ENCODE assay signal across 34 cellular contexts in genomic region chr4:25839687-25840086, GRCh38.
"Had no signal": no experiment of that assay in that cellular context is flagged by ENCODE, and none has a peak within 500 bp of the region (broad histone marks: within the 10 kb centered on the region; RNA-seq: fewer than 3 reads in every experiment).

No MANE protein-coding gene starts in this region.

- H3K9me3 Mint-ChIP-seq: activated CD4-positive, alpha-beta T cell treated with anti-CD3 and anti-CD28 coated beads, Interleukin-2, amount 10 ng/mL, durations not matched to agents 24 days and 14 days; activated CD8-positive, alpha-beta T cell treated with anti-CD3 and anti-CD28 coated beads for 36 hours; activated naive CD8-positive, alpha-beta T cell treated with anti-CD3 and anti-CD28 coated beads, Interleukin-2, amount 10 ng/mL, durations not matched to agents 7 days and 5 days; activated T-cell treated with anti-CD3 and anti-CD28 coated beads, Interleukin-2, amount 50 U/mL, for 72 hours; activated T-helper 17 cell treated with anti-CD3 and anti-CD28 coated beads, Interleukin-2, amount 50 U/mL, for 72 hours; T-cell had no signal

- H3K27ac ChIP-seq: brain microvascular endothelial cell, PC-9, RWPE1, WERI-Rb-1 had no signal

- H2AFZ ChIP-seq: PC-9 had no signal

- H3K4me2 ChIP-seq: PC-9 had no signal

- H3K4me3 ChIP-seq: PC-9 had no signal

- H3K27me3 ChIP-seq: brain microvascular endothelial cell had no signal

- FAIRE-seq: RCC 7860 had no signal

- DNase-seq: activated CD4-positive, alpha-beta T cell treated with anti-CD3 and anti-CD28 coated beads, Interleukin-2, amount 10 ng/mL, durations not matched to agents 24 days and 14 days; activated CD4-positive, alpha-beta T cell treated with anti-CD3 and anti-CD28 coated beads, Interleukin-2, amount 50 U/mL, for 4 hours; activated CD8-positive, alpha-beta T cell treated with anti-CD3 and anti-CD28 coated beads for 36 hours; activated effector memory CD4-positive, alpha-beta T cell treated with anti-CD3 and anti-CD28 coated beads, Interleukin-2, amount 50 U/mL, for 16 hours; activated naive CD4-positive, alpha-beta T cell; activated naive CD4-positive, alpha-beta T cell treated with anti-CD3 and anti-CD28 coated beads, Interleukin-2, amount 50 U/mL, for 16 hours; activated naive CD8-positive, alpha-beta T cell treated with anti-CD3 and anti-CD28 coated beads, Interleukin-2, amount 10 ng/mL, durations not matched to agents 7 days and 5 days; activated T-cell treated with anti-CD3 and anti-CD28 coated beads, Interleukin-2, amount 50 U/mL, for 1 hour; activated T-cell treated with anti-CD3 and anti-CD28 coated beads, Interleukin-2, amount 50 U/mL, for 72 hours; brain microvascular endothelial cell; central memory CD4-positive, alpha-beta T cell; KG1; NCI-H1092 treated with DMSO at 0.1 percent for 48 hours; NCI-H1417; NCI-H146; NCI-H187; NCI-H2029 treated with DMSO at 0.1 percent for 48 hours; NCI-H2107; NCI-H2171; NCI-H510A; NCI-H526; NCI-H748 treated with DMSO at 0.1 percent for 48 hours; NK-92 treated with Interleukin-12 subunit alpha and Interleukin-12 subunit beta, amount 100 ng/mL, for 24 hours; PC-9; SIG-M5; T-cell; T-helper 2 cell; T-helper 9 cell; WERI-Rb-1 had no signal

- ATAC-seq: activated CD8-positive, alpha-beta T cell treated with anti-CD3 and anti-CD28 coated beads for 36 hours; activated T-cell treated with anti-CD3 and anti-CD28 coated beads, Interleukin-2, amount 50 U/mL, for 72 hours; activated T-helper 17 cell treated with anti-CD3 and anti-CD28 coated beads, Interleukin-2, amount 50 U/mL, for 72 hours; Right ventricle myocardium inferior; SK-N-SH treated with all-trans-retinoic acid at 6 μM for 48 hours; T-cell had no signal

- H3K27ac Mint-ChIP-seq: activated CD4-positive, alpha-beta T cell treated with anti-CD3 and anti-CD28 coated beads, Interleukin-2, amount 10 ng/mL, durations not matched to agents 24 days and 14 days; activated CD8-positive, alpha-beta T cell treated with anti-CD3 and anti-CD28 coated beads for 36 hours; activated naive CD8-positive, alpha-beta T cell treated with anti-CD3 and anti-CD28 coated beads, Interleukin-2, amount 10 ng/mL, durations not matched to agents 7 days and 5 days; activated T-cell treated with anti-CD3 and anti-CD28 coated beads, Interleukin-2, amount 50 U/mL, for 72 hours; activated T-helper 17 cell treated with anti-CD3 and anti-CD28 coated beads, Interleukin-2, amount 50 U/mL, for 72 hours; T-cell had no signal

- H3K4me3 Mint-ChIP-seq: activated CD4-positive, alpha-beta T cell treated with anti-CD3 and anti-CD28 coated beads, Interleukin-2, amount 10 ng/mL, durations not matched to agents 24 days and 14 days; activated CD8-positive, alpha-beta T cell treated with anti-CD3 and anti-CD28 coated beads for 36 hours; activated naive CD8-positive, alpha-beta T cell treated with anti-CD3 and anti-CD28 coated beads, Interleukin-2, amount 10 ng/mL, durations not matched to agents 7 days and 5 days; activated T-cell treated with anti-CD3 and anti-CD28 coated beads, Interleukin-2, amount 50 U/mL, for 72 hours; activated T-helper 17 cell treated with anti-CD3 and anti-CD28 coated beads, Interleukin-2, amount 50 U/mL, for 72 hours; T-cell had no signal

- H3K27me3 Mint-ChIP-seq: activated CD4-positive, alpha-beta T cell treated with anti-CD3 and anti-CD28 coated beads, Interleukin-2, amount 10 ng/mL, durations not matched to agents 24 days and 14 days; activated CD8-positive, alpha-beta T cell treated with anti-CD3 and anti-CD28 coated beads for 36 hours; activated naive CD8-positive, alpha-beta T cell treated with anti-CD3 and anti-CD28 coated beads, Interleukin-2, amount 10 ng/mL, durations not matched to agents 7 days and 5 days; activated T-helper 17 cell treated with anti-CD3 and anti-CD28 coated beads, Interleukin-2, amount 50 U/mL, for 72 hours; T-cell had no signal

- H3K36me3 ChIP-seq: brain microvascular endothelial cell, WERI-Rb-1 had no signal
